In genomic region chr6:156994215-156995076, GRCh38 we compare ENCODE assay signal across 16 cellular contexts.
DNase-seq lines count a peak whose midpoint lies in the region; ATAC-seq, FAIRE-seq and TF ChIP-seq lines count a peak whose summit lies in the region.
"Had no signal": no experiment of that assay in that cellular context is flagged by ENCODE, and none has a peak within 500 bp of the region (broad histone marks: within the 10 kb centered on the region; RNA-seq: fewer than 3 reads in every experiment).

No MANE protein-coding gene starts in this region.

- no peaks in the 10 kb centered on the region for H3K9me3 Mint-ChIP-seq in activated naive CD4-positive, alpha-beta T cell treated with anti-CD3 and anti-CD28 coated beads for 36 hours
- H3K9me3 Mint-ChIP-seq: activated naive CD4-positive, alpha-beta T cell treated with anti-CD3 and anti-CD28 coated beads, Interleukin-2, amount 10 ng/mL, durations not matched to agents 7 days and 5 days; central memory CD8-positive, alpha-beta T cell had no signal

- TF ChIP-seq CTCF in OCI-LY1 (IDR thresholded peaks at IDR 0.05; ENCODE audit: low read length) (no peak), heart right ventricle (IDR thresholded peaks at IDR 0.05) (no peak), prostate gland (IDR thresholded peaks at IDR 0.05) (no peak)

- H3K9me3 ChIP-seq in OCI-LY1 (ENCODE audit: low read length) = no peaks in the 10 kb centered on the region
- H3K9me3 ChIP-seq in heart right ventricle = no peaks in the 10 kb centered on the region
- no peaks in the 10 kb centered on the region for H3K9me3 ChIP-seq in prostate gland

- H3K4me2 ChIP-seq in OCI-LY1 (ENCODE audit: low read length) = peak overlapping the region; percentile 60

- H3K36me3 ChIP-seq in OCI-LY1 (ENCODE audit: insufficient read depth, low read length) (no peaks in the 10 kb centered on the region), heart right ventricle (no peaks in the 10 kb centered on the region), prostate gland (no peaks in the 10 kb centered on the region)

- peak; percentile 5 for FAIRE-seq in GM12892 (lab: Jason Lieb, UNC)
- FAIRE-seq: K562, RCC 7860 had no signal

- peaks cover 50% of the 10 kb centered on the region for H3K4me1 ChIP-seq in OCI-LY1 (ENCODE audit: insufficient read depth, low read length, severe bottlenecking)
- H3K4me1 ChIP-seq in heart right ventricle = peaks cover 0 to 54% (median 35%) of the 10 kb centered on the region in 9 donors
- H3K4me1 ChIP-seq in prostate gland (replicated peaks) = no peaks in the 10 kb centered on the region

- H3K27ac ChIP-seq in OCI-LY1 (ENCODE audit: low read depth, low read length, poor library complexity, severe bottlenecking) = peak overlapping the region; percentile 58
- peak overlapping the region in 1 of 10 donors; percentile 32 for H3K27ac ChIP-seq in heart right ventricle
- peak overlapping the region in 1 of 2 donors; percentile 19 for H3K27ac ChIP-seq in prostate gland
- H3K27ac ChIP-seq: skin epidermis had no signal

- CTCF ChIA-PET in activated naive CD4-positive, alpha-beta T cell treated with anti-CD3 and anti-CD28 coated beads for 36 hours (lab: Charles Lee) = no interaction called here

- H3K27me3 ChIP-seq in OCI-LY1 (ENCODE audit: insufficient read depth, low read length) = no peaks in the 10 kb centered on the region
- no peaks in the 10 kb centered on the region for H3K27me3 ChIP-seq in heart right ventricle
- H3K27me3 ChIP-seq in prostate gland (replicated peaks; ENCODE audit: insufficient read depth) = no peaks in the 10 kb centered on the region

- no peaks in the 10 kb centered on the region for H3K36me3 Mint-ChIP-seq in activated naive CD4-positive, alpha-beta T cell treated with anti-CD3 and anti-CD28 coated beads for 36 hours (ENCODE audit: low read depth)
- H3K36me3 Mint-ChIP-seq: activated naive CD4-positive, alpha-beta T cell treated with anti-CD3 and anti-CD28 coated beads, Interleukin-2, amount 10 ng/mL, durations not matched to agents 7 days and 5 days had no signal

- DNase-seq in GM12892 (ENCODE audit: insufficient read length) (no peak), heart right ventricle (peak in 1 of 2 donors; percentile 27), prostate gland (ENCODE audit: low spot score) (peak; percentile 19), COLO668 (lab: John Stamatoyannopoulos, UW; ENCODE audit: unreplicated experiment) (no peak)
- DNase-seq in NK-92 treated with Interleukin-12 subunit alpha and Interleukin-12 subunit beta, amount 100 ng/mL, for 24 hours (lab: John Stamatoyannopoulos, UW) = no peak
- DNase-seq in activated naive CD4-positive, alpha-beta T cell treated with anti-CD3 and anti-CD28 coated beads for 36 hours = no peak
- DNase-seq: activated CD8-positive, alpha-beta memory T cell treated with anti-CD3 and anti-CD28 coated beads for 24 hours; activated naive CD4-positive, alpha-beta T cell treated with anti-CD3 and anti-CD28 coated beads, Interleukin-2, amount 10 ng/mL, durations not matched to agents 7 days and 5 days; NCI-H2107; T-helper 9 cell had no signal

- H4K20me1 ChIP-seq in OCI-LY1 (ENCODE audit: insufficient read depth, low read length) = no peaks in the 10 kb centered on the region

- peak; percentile 67 to 92 (median 78) for ATAC-seq in heart right ventricle
- no peak for ATAC-seq in GM21717 (IDR thresholded peaks at IDR 0.05; ENCODE audit: unreplicated experiment)
- ATAC-seq: K562 had no signal

- peak overlapping the region; percentile 25; the same call in 1 of the 2 replicates for H3K9ac ChIP-seq in OCI-LY1 (ENCODE audit: low read length)

- WGBS in heart right ventricle, 2 donors = 66 to 68% methylated on average over 13 of the region's 13 CpGs
- WGBS in prostate gland = 45% methylated on average over 13 of the region's 13 CpGs

- H3F3A ChIP-seq in OCI-LY1 (ENCODE audit: insufficient read depth, low read length) = no peaks in the 10 kb centered on the region

- no peak overlapping the region for H2AFZ ChIP-seq in OCI-LY1 (ENCODE audit: low read length)

- intact Hi-C loops in heart right ventricle (cut with DNase I) = no loop called here
- intact Hi-C loops in prostate gland (cut with DNase I) = no loop called here
- intact Hi-C loops in activated naive CD4-positive, alpha-beta T cell treated with anti-CD3 and anti-CD28 coated beads for 36 hours (cut with micrococcal nuclease) = no loop called here

- no peaks in the 10 kb centered on the region for H3K27me3 Mint-ChIP-seq in activated naive CD4-positive, alpha-beta T cell treated with anti-CD3 and anti-CD28 coated beads for 36 hours (ENCODE audit: low read depth)
- H3K27me3 Mint-ChIP-seq: activated naive CD4-positive, alpha-beta T cell treated with anti-CD3 and anti-CD28 coated beads, Interleukin-2, amount 10 ng/mL, durations not matched to agents 7 days and 5 days; central memory CD8-positive, alpha-beta T cell had no signal

- H3K4me1 Mint-ChIP-seq in activated naive CD4-positive, alpha-beta T cell treated with anti-CD3 and anti-CD28 coated beads for 36 hours (ENCODE audit: low read depth) = peaks cover 30% of the 10 kb centered on the region
- H3K4me1 Mint-ChIP-seq: activated naive CD4-positive, alpha-beta T cell treated with anti-CD3 and anti-CD28 coated beads, Interleukin-2, amount 10 ng/mL, durations not matched to agents 7 days and 5 days had no signal

- H3K4me3 ChIP-seq in OCI-LY1 (ENCODE audit: low read depth, low read length, poor library complexity, severe bottlenecking) (peak overlapping the region; percentile 37), heart right ventricle (no peak overlapping the region), prostate gland (no peak overlapping the region)
- H3K4me3 ChIP-seq: K562, skin epidermis had no signal

- no peaks in the 10 kb centered on the region for H3K9me2 ChIP-seq in OCI-LY1 (ENCODE audit: low read depth, low read length)

- peaks cover 77% of the 10 kb centered on the region for H3K79me2 ChIP-seq in OCI-LY1 (ENCODE audit: insufficient read depth, low read length)

- H3K27ac Mint-ChIP-seq in activated naive CD4-positive, alpha-beta T cell treated with anti-CD3 and anti-CD28 coated beads for 36 hours = no peak overlapping the region
- H3K27ac Mint-ChIP-seq: activated naive CD4-positive, alpha-beta T cell treated with anti-CD3 and anti-CD28 coated beads, Interleukin-2, amount 10 ng/mL, durations not matched to agents 7 days and 5 days had no signal

- no peak overlapping the region for H3K4me3 Mint-ChIP-seq in activated naive CD4-positive, alpha-beta T cell treated with anti-CD3 and anti-CD28 coated beads for 36 hours
- H3K4me3 Mint-ChIP-seq: activated naive CD4-positive, alpha-beta T cell treated with anti-CD3 and anti-CD28 coated beads, Interleukin-2, amount 10 ng/mL, durations not matched to agents 7 days and 5 days; central memory CD8-positive, alpha-beta T cell had no signal

- no peak for TF ChIP-seq POLR2A in GM12892 (IDR thresholded peaks at IDR 0.05; ENCODE audit: low read depth, low read length)
- no peak for TF ChIP-seq POLR2A in prostate gland (IDR thresholded peaks at IDR 0.05)
